Comparison of ENCODE assay signal across 18 cellular contexts in genomic region chr22:41826001-41826400, GRCh38. TPM values are rescaled to one million over a fixed set of nuclear protein-coding genes. Genes with fewer than 3 reads are reported as not detected.
DNase-seq lines count a peak whose midpoint lies in the region; ATAC-seq, FAIRE-seq and TF ChIP-seq lines count a peak whose summit lies in the region.
"Had no signal": no experiment of that assay in that cellular context is flagged by ENCODE, and none has a peak within 500 bp of the region (broad histone marks: within the 10 kb centered on the region; RNA-seq: fewer than 3 reads in every experiment).

No MANE protein-coding gene starts in this region.

- H3K36me3 ChIP-seq in body of pancreas (replicated peaks in 1 of 2; ENCODE audit: insufficient read depth in 1 of 2, low read depth in 2 of 2): no peaks in the 10 kb centered on the region
- no peaks in the 10 kb centered on the region for H3K36me3 ChIP-seq in right atrium auricular region
- H3K36me3 ChIP-seq in transverse colon: no peaks in the 10 kb centered on the region
- H3K36me3 ChIP-seq: thoracic aorta had no signal

- WGBS in body of pancreas, 2 donors: 60% methylated on average over 3 of the region's 3 CpGs; no CpG with 5 or more reads in 1 of the 2 donors
- WGBS in transverse colon (ENCODE audit: low coverage in 1 of 2), 2 donors: 58% methylated on average over 3 of the region's 3 CpGs; no CpG with 5 or more reads in 1 of the 2 donors

- H3K27ac ChIP-seq in body of pancreas (peak overlapping the region; percentile 41 to 60 (median 52)), right atrium auricular region (peak overlapping the region; percentile 45 to 71), transverse colon (peak overlapping the region; percentile 46 to 72 (median 66))
- H3K27ac ChIP-seq: esophagus muscularis mucosa had no signal

- no peak for TF ChIP-seq EP300 in transverse colon (IDR thresholded peaks at IDR 0.05; ENCODE audit: low read depth)

- TF ChIP-seq CTCF in body of pancreas (IDR thresholded peaks at IDR 0.05): no peak
- no peak for TF ChIP-seq CTCF in right atrium auricular region (IDR thresholded peaks at IDR 0.05)
- no peak for TF ChIP-seq CTCF in nephron (IDR thresholded peaks at IDR 0.05; ENCODE audit: unreplicated experiment in 3 of 3)
- TF ChIP-seq CTCF in transverse colon (IDR thresholded peaks at IDR 0.05): no peak

- in situ Hi-C loops in transverse colon (cut with MboI; ENCODE audit: low pct_ligation_motif_present in 1 of 4, low pct_unique_long_range_greater_than_20kb in 1 of 4, low sequenced_read_pairs in 3 of 4): loop anchor here in 2 of 4 donors (10.0 kb wide), 1 partner anchor 119 kb away; the partner anchor contains the start of gene CENPM (in 2 of the 2)

- TF ChIP-seq POLR2A in body of pancreas (IDR thresholded peaks at IDR 0.05): no peak
- TF ChIP-seq POLR2A in transverse colon (IDR thresholded peaks at IDR 0.05): no peak

- H3K9me3 Mint-ChIP-seq in nephron: no peaks in the 10 kb centered on the region
- H3K9me3 Mint-ChIP-seq: memory B cell had no signal

- no peak for FAIRE-seq in GM19239 (lab: Jason Lieb, UNC)
- FAIRE-seq: G401.6, GM12878 had no signal

- peaks cover 27% of the 10 kb centered on the region for H3K4me1 ChIP-seq in body of pancreas
- H3K4me1 ChIP-seq in right atrium auricular region: peaks cover 0 to 30% of the 10 kb centered on the region in 2 donors
- peaks cover 9 to 38% (median 31%) of the 10 kb centered on the region in 4 donors for H3K4me1 ChIP-seq in transverse colon

- no peaks in the 10 kb centered on the region for H3K27me3 ChIP-seq in body of pancreas
- H3K27me3 ChIP-seq in right atrium auricular region: no peaks in the 10 kb centered on the region
- no peaks in the 10 kb centered on the region for H3K27me3 ChIP-seq in transverse colon
- H3K27me3 ChIP-seq: esophagus muscularis mucosa had no signal

- H3K27ac Mint-ChIP-seq in nephron: peak overlapping the region; percentile 82 to 90 (median 84)

- intact Hi-C loops in body of pancreas (cut with DNase I) (no loop called here), transverse colon (cut with DNase I; ENCODE audit: low total_unique reads) (loop anchor here (10.0 kb wide), 1 partner anchor 119 kb away; the partner anchor contains the start of gene CENPM)

- peaks cover 54% of the 10 kb centered on the region for H3K4me1 Mint-ChIP-seq in nephron

- H3K4me3 Mint-ChIP-seq in nephron: no peak overlapping the region
- H3K4me3 Mint-ChIP-seq: activated naive CD4-positive, alpha-beta T cell treated with anti-CD3 and anti-CD28 coated beads, Interleukin-2, amount 10 ng/mL, durations not matched to agents 7 days and 5 days; memory B cell had no signal

- H3K9me3 ChIP-seq in body of pancreas: no peaks in the 10 kb centered on the region
- no peaks in the 10 kb centered on the region for H3K9me3 ChIP-seq in right atrium auricular region
- H3K9me3 ChIP-seq in transverse colon: no peaks in the 10 kb centered on the region
- H3K9me3 ChIP-seq: esophagus muscularis mucosa, SK-N-SH, thoracic aorta had no signal

- H3K4me3 ChIP-seq in body of pancreas: no peak overlapping the region
- H3K4me3 ChIP-seq in right atrium auricular region: no peak overlapping the region
- no peak overlapping the region for H3K4me3 ChIP-seq in transverse colon
- H3K4me3 ChIP-seq: esophagus muscularis mucosa, GM12878, thoracic aorta had no signal

- no peaks in the 10 kb centered on the region for H3K27me3 Mint-ChIP-seq in nephron (ENCODE audit: low read depth)
- H3K27me3 Mint-ChIP-seq: activated naive CD4-positive, alpha-beta T cell treated with anti-CD3 and anti-CD28 coated beads, Interleukin-2, amount 10 ng/mL, durations not matched to agents 7 days and 5 days; memory B cell had no signal

- DNase-seq in body of pancreas (no peak), right atrium auricular region (ENCODE audit: low spot score) (no peak), transverse colon (no peak), NCI-H128 (lab: John Stamatoyannopoulos, UW; ENCODE audit: unreplicated experiment) (no peak), GM19239 (ENCODE audit: insufficient read length, low spot score) (no peak)
- DNase-seq: activated CD4-positive, alpha-beta T cell treated with anti-CD3 and anti-CD28 coated beads, Interleukin-2, amount 50 U/mL, for 4 hours; activated naive CD4-positive, alpha-beta T cell treated with anti-CD3 and anti-CD28 coated beads, Interleukin-2, amount 10 ng/mL, durations not matched to agents 7 days and 5 days; MV-4-11; NCI-H526 treated with DMSO at 0.1 percent for 48 hours; SK-N-SH; stimulated activated CD4-positive, alpha-beta T cell treated with anti-CD3 and anti-CD28 coated beads, Interleukin-4, amount 100 ng/mL, for 24 hours had no signal

- ATAC-seq in body of pancreas (no peak), HG02610 (IDR thresholded peaks at IDR 0.05; ENCODE audit: unreplicated experiment) (no peak)
- ATAC-seq: GM12878 had no signal

- H3K36me3 Mint-ChIP-seq in nephron (ENCODE audit: low read depth): peaks cover 3% of the 10 kb centered on the region

RNA-seq across cellular contexts. Expression of gene SREBF2, which starts 6.9 kb away (rescaled TPM):
- total RNA-seq in body of pancreas: 10 to 100 TPM; 40.2 to 68.6 TPM
- total RNA-seq in right atrium auricular region: 10 to 100 TPM; 45.6 to 61.4 TPM
- 100 to 1,000 TPM; 156 to 252 (median 166) TPM for total RNA-seq in transverse colon

RNA-seq across cellular contexts. Expression of gene CCDC134, which starts 25.5 kb away (rescaled TPM):
- 10 to 100 TPM in 1 of 2 donors, 1 to 10 TPM in 1; 3.1 to 13.5 TPM for total RNA-seq in body of pancreas
- total RNA-seq in right atrium auricular region: 1 to 10 TPM; 4.0 to 6.4 TPM
- total RNA-seq in transverse colon: 1 to 10 TPM in 2 of 4 donors, not detected in 2; 5.9 to 9.8 TPM
